ENCODE assay signal across 1 cellular context in genomic region chr11:73652046-73652730, GRCh38.
TF ChIP-seq lines count a peak whose summit lies in the region.

No MANE protein-coding gene starts in this region.

TF ChIP-seq in HepG2, 621 proteins besides CTCF, POLR2A, EP300 and RAD21 (continued from another document and continues in another):
- TF ChIP-seq, protein P1, sequence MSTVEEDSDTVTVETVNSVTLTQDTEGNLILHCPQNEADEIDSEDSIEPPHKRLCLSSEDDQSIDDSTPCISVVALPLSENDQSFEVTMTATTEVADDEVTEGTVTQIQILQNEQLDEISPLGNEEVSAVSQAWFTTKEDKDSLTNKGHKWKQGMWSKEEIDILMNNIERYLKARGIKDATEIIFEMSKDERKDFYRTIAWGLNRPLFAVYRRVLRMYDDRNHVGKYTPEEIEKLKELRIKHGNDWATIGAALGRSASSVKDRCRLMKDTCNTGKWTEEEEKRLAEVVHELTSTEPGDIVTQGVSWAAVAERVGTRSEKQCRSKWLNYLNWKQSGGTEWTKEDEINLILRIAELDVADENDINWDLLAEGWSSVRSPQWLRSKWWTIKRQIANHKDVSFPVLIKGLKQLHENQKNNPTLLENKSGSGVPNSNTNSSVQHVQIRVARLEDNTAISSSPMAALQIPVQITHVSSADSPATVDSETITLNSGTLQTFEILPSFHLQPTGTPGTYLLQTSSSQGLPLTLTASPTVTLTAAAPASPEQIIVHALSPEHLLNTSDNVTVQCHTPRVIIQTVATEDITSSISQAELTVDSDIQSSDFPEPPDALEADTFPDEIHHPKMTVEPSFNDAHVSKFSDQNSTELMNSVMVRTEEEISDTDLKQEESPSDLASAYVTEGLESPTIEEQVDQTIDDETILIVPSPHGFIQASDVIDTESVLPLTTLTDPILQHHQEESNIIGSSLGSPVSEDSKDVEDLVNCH (CRISPR knock-in tag; IDR thresholded peaks at IDR 0.05) = no peak
- 0 out of 4 replicates have a peak, but pooled peaks of 1 of the 2 experiments have one; percentile 26 for TF ChIP-seq HMGXB4 (CRISPR knock-in tag; IDR thresholded peaks at IDR 0.05; ENCODE audit: borderline replicate concordance in 1 of 2, low read depth in 1 of 2)
- peak; percentile 71; the same call in 1 of the 2 replicates for TF ChIP-seq POLR2G (IDR thresholded peaks at IDR 0.05; ENCODE audit: low read depth, low read length)
- no peak for TF ChIP-seq ZNF180 (CRISPR knock-in tag; IDR thresholded peaks at IDR 0.05; ENCODE audit: borderline replicate concordance, low read depth)
- TF ChIP-seq ZFP37 (CRISPR knock-in tag; IDR thresholded peaks at IDR 0.05; ENCODE audit: borderline replicate concordance) = no peak
- no peak for TF ChIP-seq ZNF264 (CRISPR knock-in tag; IDR thresholded peaks at IDR 0.05)
- no peak for TF ChIP-seq ZBTB1 (CRISPR knock-in tag; IDR thresholded peaks at IDR 0.05; ENCODE audit: borderline replicate concordance)
- TF ChIP-seq AGO1 (IDR thresholded peaks at IDR 0.05; ENCODE audit: low read depth, low read length, poor library complexity, severe bottlenecking) = no peak
- TF ChIP-seq, protein P2, sequence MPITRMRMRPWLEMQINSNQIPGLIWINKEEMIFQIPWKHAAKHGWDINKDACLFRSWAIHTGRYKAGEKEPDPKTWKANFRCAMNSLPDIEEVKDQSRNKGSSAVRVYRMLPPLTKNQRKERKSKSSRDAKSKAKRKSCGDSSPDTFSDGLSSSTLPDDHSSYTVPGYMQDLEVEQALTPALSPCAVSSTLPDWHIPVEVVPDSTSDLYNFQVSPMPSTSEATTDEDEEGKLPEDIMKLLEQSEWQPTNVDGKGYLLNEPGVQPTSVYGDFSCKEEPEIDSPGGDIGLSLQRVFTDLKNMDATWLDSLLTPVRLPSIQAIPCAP (CRISPR knock-in tag; IDR thresholded peaks at IDR 0.05; ENCODE audit: low read depth) = no peak
- peak; percentile 68 for TF ChIP-seq ZNF761 (CRISPR knock-in tag; conservative IDR thresholded peaks at IDR 0.05)
- TF ChIP-seq, protein P3, sequence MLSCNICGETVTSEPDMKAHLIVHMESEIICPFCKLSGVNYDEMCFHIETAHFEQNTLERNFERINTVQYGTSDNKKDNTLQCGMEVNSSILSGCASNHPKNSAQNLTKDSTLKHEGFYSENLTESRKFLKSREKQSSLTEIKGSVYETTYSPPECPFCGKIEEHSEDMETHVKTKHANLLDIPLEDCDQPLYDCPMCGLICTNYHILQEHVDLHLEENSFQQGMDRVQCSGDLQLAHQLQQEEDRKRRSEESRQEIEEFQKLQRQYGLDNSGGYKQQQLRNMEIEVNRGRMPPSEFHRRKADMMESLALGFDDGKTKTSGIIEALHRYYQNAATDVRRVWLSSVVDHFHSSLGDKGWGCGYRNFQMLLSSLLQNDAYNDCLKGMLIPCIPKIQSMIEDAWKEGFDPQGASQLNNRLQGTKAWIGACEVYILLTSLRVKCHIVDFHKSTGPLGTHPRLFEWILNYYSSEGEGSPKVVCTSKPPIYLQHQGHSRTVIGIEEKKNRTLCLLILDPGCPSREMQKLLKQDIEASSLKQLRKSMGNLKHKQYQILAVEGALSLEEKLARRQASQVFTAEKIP (CRISPR knock-in tag; IDR thresholded peaks at IDR 0.05; ENCODE audit: borderline replicate concordance) = no peak
- TF ChIP-seq ZNF737 (CRISPR knock-in tag; IDR thresholded peaks at IDR 0.05; ENCODE audit: borderline replicate concordance) = no peak
- TF ChIP-seq IKZF5 (CRISPR knock-in tag; IDR thresholded peaks at IDR 0.05) = peak; percentile 36; the same call in 1 of the 2 replicates
- TF ChIP-seq ZNF367 (CRISPR knock-in tag; IDR thresholded peaks at IDR 0.05; ENCODE audit: borderline replicate concordance) = no peak
- TF ChIP-seq HNF4G (IDR thresholded peaks at IDR 0.05; ENCODE audit: borderline replicate concordance, low read depth, low read length) = peak; percentile 83
- TF ChIP-seq HNF4G (CRISPR knock-in tag; IDR thresholded peaks at IDR 0.05; ENCODE audit: borderline replicate concordance, low read depth) = no peak
- TF ChIP-seq GPN1 (CRISPR knock-in tag; IDR thresholded peaks at IDR 0.05; ENCODE audit: borderline replicate concordance) = no peak
- peak; percentile 79; the same call in 1 of the 2 replicates for TF ChIP-seq ZNF609 (CRISPR knock-in tag; IDR thresholded peaks at IDR 0.05; ENCODE audit: borderline replicate concordance)
- TF ChIP-seq THAP11 (CRISPR knock-in tag; IDR thresholded peaks at IDR 0.05) = peak; percentile 72
- no peak for TF ChIP-seq ZNF672 (CRISPR knock-in tag; IDR thresholded peaks at IDR 0.05)
- 0 out of 2 replicates have a peak, but pooled peaks have one; percentile 32 for TF ChIP-seq SPEN (CRISPR knock-in tag; IDR thresholded peaks at IDR 0.05; ENCODE audit: low read depth)
- 0 out of 2 replicates have a peak, but pooled peaks have one; percentile 47 for TF ChIP-seq POLR2AphosphoS2 (IDR thresholded peaks at IDR 0.05; ENCODE audit: low read depth, low read length)
- TF ChIP-seq NR2F2 (IDR thresholded peaks at IDR 0.05; ENCODE audit: borderline replicate concordance, low read depth) = 0 out of 2 replicates have a peak, but pooled peaks have one; percentile 12
- TF ChIP-seq NFYB (CRISPR knock-in tag; IDR thresholded peaks at IDR 0.05) = no peak
- TF ChIP-seq ZNF224 (CRISPR knock-in tag; IDR thresholded peaks at IDR 0.05) = no peak
- TF ChIP-seq ZNF530 (CRISPR knock-in tag; IDR thresholded peaks at IDR 0.05; ENCODE audit: low read depth) = no peak
- TF ChIP-seq FOXP1 (IDR thresholded peaks at IDR 0.05) = no peak
- TF ChIP-seq FOXP1 (CRISPR knock-in tag; IDR thresholded peaks at IDR 0.05) = 0 out of 2 replicates have a peak, but pooled peaks have one; percentile 37
- TF ChIP-seq BCL6 (CRISPR knock-in tag; IDR thresholded peaks at IDR 0.05) = peak; percentile 14; the same call in 1 of the 2 replicates
- TF ChIP-seq HDAC2 (CRISPR knock-in tag; IDR thresholded peaks at IDR 0.05) = peak; percentile 90
- TF ChIP-seq, protein P4, sequence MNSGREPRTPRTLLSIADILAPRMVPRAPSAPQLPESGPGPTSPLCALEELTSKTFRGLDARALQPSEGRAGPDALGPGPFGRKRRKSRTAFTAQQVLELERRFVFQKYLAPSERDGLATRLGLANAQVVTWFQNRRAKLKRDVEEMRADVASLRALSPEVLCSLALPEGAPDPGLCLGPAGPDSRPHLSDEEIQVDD (CRISPR knock-in tag; IDR thresholded peaks at IDR 0.05; ENCODE audit: borderline replicate concordance) = no peak
- TF ChIP-seq ZNF740 (CRISPR knock-in tag; IDR thresholded peaks at IDR 0.05) = peak; percentile 39; the same call in 1 of the 2 replicates
- TF ChIP-seq PPARG (CRISPR knock-in tag; conservative IDR thresholded peaks at IDR 0.05) = peak; percentile 71
- TF ChIP-seq, protein P5, sequence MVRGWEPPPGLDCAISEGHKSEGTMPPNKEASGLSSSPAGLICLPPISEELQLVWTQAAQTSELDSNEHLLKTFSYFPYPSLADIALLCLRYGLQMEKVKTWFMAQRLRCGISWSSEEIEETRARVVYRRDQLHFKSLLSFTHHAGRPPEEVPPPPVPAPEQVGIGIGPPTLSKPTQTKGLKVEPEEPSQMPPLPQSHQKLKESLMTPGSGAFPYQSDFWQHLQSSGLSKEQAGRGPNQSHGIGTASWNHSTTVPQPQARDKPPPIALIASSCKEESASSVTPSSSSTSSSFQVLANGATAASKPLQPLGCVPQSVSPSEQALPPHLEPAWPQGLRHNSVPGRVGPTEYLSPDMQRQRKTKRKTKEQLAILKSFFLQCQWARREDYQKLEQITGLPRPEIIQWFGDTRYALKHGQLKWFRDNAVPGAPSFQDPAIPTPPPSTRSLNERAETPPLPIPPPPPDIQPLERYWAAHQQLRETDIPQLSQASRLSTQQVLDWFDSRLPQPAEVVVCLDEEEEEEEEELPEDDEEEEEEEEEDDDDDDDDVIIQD (CRISPR knock-in tag; IDR thresholded peaks at IDR 0.05; ENCODE audit: low read depth) = peak; percentile 76; the same call in 1 of the 2 replicates
- TF ChIP-seq HOXA5 (CRISPR knock-in tag; IDR thresholded peaks at IDR 0.05) = no peak
- TF ChIP-seq, protein P6, sequence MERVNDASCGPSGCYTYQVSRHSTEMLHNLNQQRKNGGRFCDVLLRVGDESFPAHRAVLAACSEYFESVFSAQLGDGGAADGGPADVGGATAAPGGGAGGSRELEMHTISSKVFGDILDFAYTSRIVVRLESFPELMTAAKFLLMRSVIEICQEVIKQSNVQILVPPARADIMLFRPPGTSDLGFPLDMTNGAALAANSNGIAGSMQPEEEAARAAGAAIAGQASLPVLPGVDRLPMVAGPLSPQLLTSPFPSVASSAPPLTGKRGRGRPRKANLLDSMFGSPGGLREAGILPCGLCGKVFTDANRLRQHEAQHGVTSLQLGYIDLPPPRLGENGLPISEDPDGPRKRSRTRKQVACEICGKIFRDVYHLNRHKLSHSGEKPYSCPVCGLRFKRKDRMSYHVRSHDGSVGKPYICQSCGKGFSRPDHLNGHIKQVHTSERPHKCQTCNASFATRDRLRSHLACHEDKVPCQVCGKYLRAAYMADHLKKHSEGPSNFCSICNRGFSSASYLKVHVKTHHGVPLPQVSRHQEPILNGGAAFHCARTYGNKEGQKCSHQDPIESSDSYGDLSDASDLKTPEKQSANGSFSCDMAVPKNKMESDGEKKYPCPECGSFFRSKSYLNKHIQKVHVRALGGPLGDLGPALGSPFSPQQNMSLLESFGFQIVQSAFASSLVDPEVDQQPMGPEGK (CRISPR knock-in tag; IDR thresholded peaks at IDR 0.05) = peak; percentile 78
- TF ChIP-seq, protein P7, sequence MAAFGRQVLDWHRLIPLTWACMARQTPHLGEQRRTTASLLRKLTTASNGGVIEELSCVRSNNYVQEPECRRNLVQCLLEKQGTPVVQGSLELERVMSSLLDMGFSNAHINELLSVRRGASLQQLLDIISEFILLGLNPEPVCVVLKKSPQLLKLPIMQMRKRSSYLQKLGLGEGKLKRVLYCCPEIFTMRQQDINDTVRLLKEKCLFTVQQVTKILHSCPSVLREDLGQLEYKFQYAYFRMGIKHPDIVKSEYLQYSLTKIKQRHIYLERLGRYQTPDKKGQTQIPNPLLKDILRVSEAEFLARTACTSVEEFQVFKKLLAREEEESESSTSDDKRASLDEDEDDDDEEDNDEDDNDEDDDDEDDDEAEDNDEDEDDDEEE (CRISPR knock-in tag; IDR thresholded peaks at IDR 0.05) = 0 out of 2 replicates have a peak, but pooled peaks have one; percentile 18
- TF ChIP-seq ERF (CRISPR knock-in tag; IDR thresholded peaks at IDR 0.05) = no peak
- TF ChIP-seq ZMYM2 (CRISPR knock-in tag; IDR thresholded peaks at IDR 0.05) = no peak
- TF ChIP-seq RXRB (CRISPR knock-in tag; IDR thresholded peaks at IDR 0.05; ENCODE audit: borderline replicate concordance) = peak; percentile 71
